ENCODE assay signal across 8 cellular contexts in the genomic region with DNA sequence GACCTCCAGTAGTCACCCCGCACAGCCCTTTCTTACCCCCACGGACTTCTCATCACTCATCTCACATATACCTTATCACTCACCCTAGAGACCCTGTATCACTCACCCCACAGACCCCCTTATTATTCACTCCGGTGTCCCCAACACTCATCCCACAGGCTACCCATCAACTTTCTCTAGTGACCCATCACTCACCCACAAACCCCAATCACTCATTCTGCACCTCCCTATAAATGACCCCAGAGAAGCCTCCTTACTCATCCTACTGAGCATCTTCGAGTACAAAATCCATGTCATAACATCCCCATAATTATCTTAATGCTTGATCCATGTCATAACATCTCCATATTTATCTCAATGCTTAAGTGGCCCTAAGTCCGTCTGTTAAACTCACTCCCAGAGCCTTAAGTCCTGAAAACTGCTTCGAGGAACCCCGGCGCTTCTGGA. TPM values are rescaled to one million over a fixed set of nuclear protein-coding genes. Genes with fewer than 3 reads are reported as not detected.
A peak's percentile ranks its signal among the peaks of the same experiment; 100 is the strongest.
DNase-seq lines count a peak whose midpoint lies in the region; ATAC-seq and TF ChIP-seq lines count a peak whose summit lies in the region.

No MANE protein-coding gene starts in this region.

- no peaks in the 10 kb centered on the region for H3K27me3 ChIP-seq in GM23338 (ENCODE audit: insufficient read depth)
- H3K27me3 ChIP-seq in iPS-18a (ENCODE audit: control insufficient read depth, insufficient read depth, low read length): no peaks in the 10 kb centered on the region
- no peaks in the 10 kb centered on the region for H3K27me3 ChIP-seq in testis

- H2AFZ ChIP-seq in GM23338: peak overlapping the region; percentile 66; the same call in 1 of the 2 replicates

- peak overlapping the region; percentile 89 to 91 for H3K4me3 Mint-ChIP-seq in CD14-positive monocyte
- peak overlapping the region; percentile 79 for H3K4me3 Mint-ChIP-seq in GM23338
- peak overlapping the region; percentile 92 for H3K4me3 Mint-ChIP-seq in activated CD4-positive, alpha-beta memory T cell treated with anti-CD3 and anti-CD28 coated beads, Interleukin-2, amount 10 ng/mL, durations not matched to agents 7 days and 5 days

- H3K27ac ChIP-seq in GM23338 (ENCODE audit: low read depth): peak overlapping the region; percentile 94; the same call in 1 of the 2 replicates
- no peak overlapping the region for H3K27ac ChIP-seq in iPS-18a (ENCODE audit: low read length)
- peak overlapping the region in 1 of 2 donors; percentile 89 for H3K27ac ChIP-seq in testis

- H3K27ac Mint-ChIP-seq in CD14-positive monocyte (peak overlapping the region; percentile 91 to 98 (median 96)), GM23338 (no peak overlapping the region)
- H3K27ac Mint-ChIP-seq in activated CD4-positive, alpha-beta memory T cell treated with anti-CD3 and anti-CD28 coated beads, Interleukin-2, amount 10 ng/mL, durations not matched to agents 7 days and 5 days: peak overlapping the region; percentile 94

- no peaks in the 10 kb centered on the region for H3F3A ChIP-seq in GM23338 (replicated peaks; ENCODE audit: low read depth)

- H3K36me3 ChIP-seq in GM23338 (ENCODE audit: insufficient read depth) (no peaks in the 10 kb centered on the region), iPS-18a (ENCODE audit: control insufficient read depth, low read depth, low read length) (no peaks in the 10 kb centered on the region), testis (ENCODE audit: low read depth, missing control alignments) (no peaks in the 10 kb centered on the region)

- no peak for ATAC-seq in GM23338

- H3K4me2 ChIP-seq in GM23338: peak overlapping the region; percentile 84

- 6 to 12% methylated on average over 8 of the region's 8 CpGs for WGBS in testis, 2 donors

- H3K4me1 Mint-ChIP-seq in CD14-positive monocyte: peaks cover 29% of the 10 kb centered on the region
- peaks cover 13% of the 10 kb centered on the region for H3K4me1 Mint-ChIP-seq in GM23338
- peaks cover 35% of the 10 kb centered on the region for H3K4me1 Mint-ChIP-seq in activated CD4-positive, alpha-beta memory T cell treated with anti-CD3 and anti-CD28 coated beads, Interleukin-2, amount 10 ng/mL, durations not matched to agents 7 days and 5 days

- peak overlapping the region; percentile 77 for H3K9ac ChIP-seq in iPS-18a (ENCODE audit: low read length)

- H3K9me2 ChIP-seq in GM23338 (ENCODE audit: insufficient read depth): no peaks in the 10 kb centered on the region

- DNase-seq in CD14-positive monocyte (ENCODE audit: low spot score) (no peak), GM23338 (ENCODE audit: low spot score) (no peak), testis (no peak), SHP77 (lab: John Stamatoyannopoulos, UW) (no peak), NCI-H82 (lab: John Stamatoyannopoulos, UW) (no peak), NCI-H187 (lab: John Stamatoyannopoulos, UW) (no peak)
- DNase-seq in activated CD4-positive, alpha-beta memory T cell treated with anti-CD3 and anti-CD28 coated beads, Interleukin-2, amount 10 ng/mL, durations not matched to agents 7 days and 5 days: no peak

- H3K4me3 ChIP-seq in GM23338: peak overlapping the region; percentile 67
- H3K4me3 ChIP-seq in iPS-18a (ENCODE audit: low read length): peak overlapping the region; percentile 84
- H3K4me3 ChIP-seq in testis: peak overlapping the region; percentile 69 to 79

- peaks cover 0 to 9% (median 0%) of the 10 kb centered on the region in 3 donors for H3K27me3 Mint-ChIP-seq in CD14-positive monocyte (ENCODE audit: low read depth in 3 of 3)
- H3K27me3 Mint-ChIP-seq in GM23338 (ENCODE audit: insufficient read depth, low read depth, poor library complexity): no peaks in the 10 kb centered on the region
- H3K27me3 Mint-ChIP-seq in activated CD4-positive, alpha-beta memory T cell treated with anti-CD3 and anti-CD28 coated beads, Interleukin-2, amount 10 ng/mL, durations not matched to agents 7 days and 5 days: no peaks in the 10 kb centered on the region

- H3K4me1 ChIP-seq in GM23338 (ENCODE audit: insufficient read depth) (no peaks in the 10 kb centered on the region), iPS-18a (ENCODE audit: control insufficient read depth, low read depth, low read length) (no peaks in the 10 kb centered on the region), testis (no peaks in the 10 kb centered on the region)

- H3K9me3 ChIP-seq in iPS-18a (ENCODE audit: control insufficient read depth, low read depth, low read length): peaks cover 6% of the 10 kb centered on the region
- no peaks in the 10 kb centered on the region for H3K9me3 ChIP-seq in testis

- no peak for TF ChIP-seq POLR2A in testis (IDR thresholded peaks at IDR 0.05)

- POLR2A ChIA-PET in activated CD4-positive, alpha-beta memory T cell treated with anti-CD3 and anti-CD28 coated beads, Interleukin-2, amount 10 ng/mL, durations not matched to agents 7 days and 5 days (lab: Charles Lee): interaction anchor here (0.9 to 1.6 kb wide), 3 partner anchors 9 to 354 kb away, joined by 3 to 4 read pairs (median 4); no protein-coding TSS in a partner anchor

- H4K20me1 ChIP-seq in GM23338 (replicated peaks; ENCODE audit: insufficient read depth): no peaks in the 10 kb centered on the region

- CTCF ChIA-PET in activated CD4-positive, alpha-beta memory T cell treated with anti-CD3 and anti-CD28 coated beads, Interleukin-2, amount 10 ng/mL, durations not matched to agents 7 days and 5 days (lab: Charles Lee): interaction anchor here (0.6 kb wide), 1 partner anchor 42 kb away, joined by 3 read pairs; no protein-coding TSS in a partner anchor

- intact Hi-C loops in CD14-positive monocyte (cut with micrococcal nuclease) (loop anchor here (5.0 kb wide), 2 partner anchors 40 to 290 kb away; a partner anchor contains a TSS), testis (cut with DNase I; ENCODE audit: low total_unique reads) (no loop called here)

- TF ChIP-seq CTCF in CD14-positive monocyte (IDR thresholded peaks at IDR 0.05): no peak
- no peak for TF ChIP-seq CTCF in GM23338 (conservative IDR thresholded peaks at IDR 0.05; ENCODE audit: low read depth in 2 of 2)
- TF ChIP-seq CTCF in testis (IDR thresholded peaks at IDR 0.05): no peak

- H3K36me3 Mint-ChIP-seq in CD14-positive monocyte (no peaks in the 10 kb centered on the region), GM23338 (ENCODE audit: low read depth) (no peaks in the 10 kb centered on the region)
- H3K36me3 Mint-ChIP-seq in activated CD4-positive, alpha-beta memory T cell treated with anti-CD3 and anti-CD28 coated beads, Interleukin-2, amount 10 ng/mL, durations not matched to agents 7 days and 5 days (ENCODE audit: low read depth): peaks cover 10% of the 10 kb centered on the region

- H3K9me3 Mint-ChIP-seq in CD14-positive monocyte (peaks cover 0 to 16% (median 4%) of the 10 kb centered on the region in 7 donors), GM23338 (no peaks in the 10 kb centered on the region)
- H3K9me3 Mint-ChIP-seq in activated CD4-positive, alpha-beta memory T cell treated with anti-CD3 and anti-CD28 coated beads, Interleukin-2, amount 10 ng/mL, durations not matched to agents 7 days and 5 days: no peaks in the 10 kb centered on the region

- H3K79me2 ChIP-seq in GM23338 (replicated peaks; ENCODE audit: insufficient read depth): peaks cover 29% of the 10 kb centered on the region

TF ChIP-seq in GM23338, 12 proteins besides CTCF, POLR2A, EP300 and RAD21 (continues in another document):
- TF ChIP-seq ZNF331 (CRISPR knock-in tag; IDR thresholded peaks at IDR 0.05; ENCODE audit: low read depth) (no peak), EZH2phosphoT487 (IDR thresholded peaks at IDR 0.05; ENCODE audit: unreplicated experiment) (no peak), STAT1 (IDR thresholded peaks at IDR 0.05; ENCODE audit: unreplicated experiment) (no peak), POLR2AphosphoS5 (IDR thresholded peaks at IDR 0.05; ENCODE audit: low read depth) (no peak)
- TF ChIP-seq, protein P1, sequence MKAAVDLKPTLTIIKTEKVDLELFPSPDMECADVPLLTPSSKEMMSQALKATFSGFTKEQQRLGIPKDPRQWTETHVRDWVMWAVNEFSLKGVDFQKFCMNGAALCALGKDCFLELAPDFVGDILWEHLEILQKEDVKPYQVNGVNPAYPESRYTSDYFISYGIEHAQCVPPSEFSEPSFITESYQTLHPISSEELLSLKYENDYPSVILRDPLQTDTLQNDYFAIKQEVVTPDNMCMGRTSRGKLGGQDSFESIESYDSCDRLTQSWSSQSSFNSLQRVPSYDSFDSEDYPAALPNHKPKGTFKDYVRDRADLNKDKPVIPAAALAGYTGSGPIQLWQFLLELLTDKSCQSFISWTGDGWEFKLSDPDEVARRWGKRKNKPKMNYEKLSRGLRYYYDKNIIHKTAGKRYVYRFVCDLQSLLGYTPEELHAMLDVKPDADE (IDR thresholded peaks at IDR 0.05): no peak
- TF ChIP-seq, protein P2, sequence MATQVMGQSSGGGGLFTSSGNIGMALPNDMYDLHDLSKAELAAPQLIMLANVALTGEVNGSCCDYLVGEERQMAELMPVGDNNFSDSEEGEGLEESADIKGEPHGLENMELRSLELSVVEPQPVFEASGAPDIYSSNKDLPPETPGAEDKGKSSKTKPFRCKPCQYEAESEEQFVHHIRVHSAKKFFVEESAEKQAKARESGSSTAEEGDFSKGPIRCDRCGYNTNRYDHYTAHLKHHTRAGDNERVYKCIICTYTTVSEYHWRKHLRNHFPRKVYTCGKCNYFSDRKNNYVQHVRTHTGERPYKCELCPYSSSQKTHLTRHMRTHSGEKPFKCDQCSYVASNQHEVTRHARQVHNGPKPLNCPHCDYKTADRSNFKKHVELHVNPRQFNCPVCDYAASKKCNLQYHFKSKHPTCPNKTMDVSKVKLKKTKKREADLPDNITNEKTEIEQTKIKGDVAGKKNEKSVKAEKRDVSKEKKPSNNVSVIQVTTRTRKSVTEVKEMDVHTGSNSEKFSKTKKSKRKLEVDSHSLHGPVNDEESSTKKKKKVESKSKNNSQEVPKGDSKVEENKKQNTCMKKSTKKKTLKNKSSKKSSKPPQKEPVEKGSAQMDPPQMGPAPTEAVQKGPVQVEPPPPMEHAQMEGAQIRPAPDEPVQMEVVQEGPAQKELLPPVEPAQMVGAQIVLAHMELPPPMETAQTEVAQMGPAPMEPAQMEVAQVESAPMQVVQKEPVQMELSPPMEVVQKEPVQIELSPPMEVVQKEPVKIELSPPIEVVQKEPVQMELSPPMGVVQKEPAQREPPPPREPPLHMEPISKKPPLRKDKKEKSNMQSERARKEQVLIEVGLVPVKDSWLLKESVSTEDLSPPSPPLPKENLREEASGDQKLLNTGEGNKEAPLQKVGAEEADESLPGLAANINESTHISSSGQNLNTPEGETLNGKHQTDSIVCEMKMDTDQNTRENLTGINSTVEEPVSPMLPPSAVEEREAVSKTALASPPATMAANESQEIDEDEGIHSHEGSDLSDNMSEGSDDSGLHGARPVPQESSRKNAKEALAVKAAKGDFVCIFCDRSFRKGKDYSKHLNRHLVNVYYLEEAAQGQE (IDR thresholded peaks at IDR 0.05; ENCODE audit: unreplicated experiment): no peak

RNA-seq across cellular contexts. Expression of a gene that starts 0.9 kb away (rescaled TPM):
- polyA plus RNA-seq in CD14-positive monocyte (1 to 10 TPM; 1.8 to 3.1 TPM), GM23338 (2016; fragmentation: Nextera tagmentation; extraction: Ambion mirVana) (1.1 and 2.0 TPM in 2 replicates), testis (ENCODE audit: insufficient read depth, low read depth, low replicate concordance) (5.2 TPM)
- total RNA-seq in GM23338 (2014; rRNA removed; shearing (Covaris generic)): 6.3 and 6.4 TPM in 2 replicates
- 10 to 100 TPM in 1 of 2 experiments, 1 to 10 TPM in 1; 9.0 to 10.9 TPM for total RNA-seq in activated CD4-positive, alpha-beta memory T cell treated with anti-CD3 and anti-CD28 coated beads, Interleukin-2, amount 10 ng/mL, durations not matched to agents 7 days and 5 days
- 1 to 10 TPM; 8.1 to 8.3 TPM for total RNA-seq in testis
